In the genomic region with DNA sequence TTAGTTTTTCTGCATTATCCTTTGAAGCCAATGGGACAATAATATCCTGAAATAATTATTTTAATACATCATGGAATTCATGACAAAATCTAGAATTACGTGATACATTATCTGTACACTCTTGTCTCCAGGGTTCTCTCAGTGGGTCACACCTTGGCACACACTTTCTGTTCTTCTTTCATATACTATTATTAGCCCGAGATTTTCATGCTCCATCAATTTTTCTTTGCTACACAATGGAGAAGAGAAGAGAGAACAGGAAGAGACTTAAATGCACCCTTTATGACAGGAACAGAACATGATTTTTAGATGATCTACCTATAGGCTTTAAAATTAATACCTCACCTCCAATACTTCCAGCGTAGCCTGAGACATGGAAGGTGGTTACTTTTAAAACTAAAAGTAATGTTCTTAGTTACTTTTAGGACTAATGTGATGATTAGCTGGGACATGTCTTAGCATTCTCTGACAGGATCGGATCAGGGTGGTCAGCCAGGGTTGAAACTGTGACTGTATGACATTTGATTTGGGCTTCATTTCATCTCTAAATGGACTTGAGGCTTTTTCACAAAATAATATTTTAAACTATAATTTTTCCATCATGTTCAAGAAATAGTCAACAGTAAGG, we compare ENCODE assay signal across 12 cellular contexts.
DNase-seq lines count a peak whose midpoint lies in the region; ATAC-seq lines count a peak whose summit lies in the region.
"Had no signal": no experiment of that assay in that cellular context is flagged by ENCODE, and none has a peak within 500 bp of the region (broad histone marks: within the 10 kb centered on the region; RNA-seq: fewer than 3 reads in every experiment).

No MANE protein-coding gene starts in this region.

- no peak overlapping the region for H2AK5ac ChIP-seq in mesenchymal stem cell (ENCODE audit: low read length, severe bottlenecking)

- H3K36me3 ChIP-seq in mesenchymal stem cell (ENCODE audit: control insufficient read depth in 1 of 2, insufficient read depth in 2 of 2, low read depth in 1 of 2, low read length in 2 of 2) = no peaks in the 10 kb centered on the region
- H3K36me3 ChIP-seq: uterus had no signal

- no peak overlapping the region for H3K27ac ChIP-seq in mesenchymal stem cell (ENCODE audit: low read length, poor library complexity, severe bottlenecking)
- H3K27ac ChIP-seq: uterus had no signal

- H3K4me1 Mint-ChIP-seq in stimulated activated naive CD8-positive, alpha-beta T cell treated with anti-CD3 and anti-CD28 coated beads, Interleukin-15, amount 100 ng/mL, for 72 hours = peaks cover 7% of the 10 kb centered on the region
- peaks cover 6% of the 10 kb centered on the region for H3K4me1 Mint-ChIP-seq in activated CD4-positive, alpha-beta T cell treated with anti-CD3 and anti-CD28 coated beads for 36 hours
- H3K4me1 Mint-ChIP-seq: neural crest cell had no signal

- H2BK15ac ChIP-seq in mesenchymal stem cell (ENCODE audit: low read depth, poor library complexity, severe bottlenecking) = no peak overlapping the region

- POLR2A ChIA-PET in activated CD4-positive, alpha-beta T cell treated with anti-CD3 and anti-CD28 coated beads for 36 hours (lab: Charles Lee) = no interaction called here

- no peak overlapping the region for H3K4me2 ChIP-seq in mesenchymal stem cell (ENCODE audit: low read length, poor library complexity, severe bottlenecking)

- H3K27me3 Mint-ChIP-seq in stimulated activated naive CD8-positive, alpha-beta T cell treated with anti-CD3 and anti-CD28 coated beads, Interleukin-15, amount 100 ng/mL, for 72 hours = peaks cover 11% of the 10 kb centered on the region
- peaks cover 5% of the 10 kb centered on the region for H3K27me3 Mint-ChIP-seq in activated CD4-positive, alpha-beta T cell treated with anti-CD3 and anti-CD28 coated beads for 36 hours

- intact Hi-C loops in activated CD4-positive, alpha-beta T cell treated with anti-CD3 and anti-CD28 coated beads for 36 hours (cut with DNase I, micrococcal nuclease) = no loop called here

- no peak overlapping the region for H2AFZ ChIP-seq in mesenchymal stem cell (ENCODE audit: low read depth, low read length)

- no peaks in the 10 kb centered on the region for H3K36me3 Mint-ChIP-seq in activated CD4-positive, alpha-beta T cell treated with anti-CD3 and anti-CD28 coated beads for 36 hours (ENCODE audit: low read depth)

- H3K9ac ChIP-seq in mesenchymal stem cell (ENCODE audit: low read length) = no peak overlapping the region

- no peak overlapping the region for H3K4me3 ChIP-seq in mesenchymal stem cell (ENCODE audit: insufficient read depth in 1 of 2, low read depth in 1 of 2, low read length in 2 of 2)
- H3K4me3 ChIP-seq: uterus had no signal

- H3K4me1 ChIP-seq in mesenchymal stem cell (ENCODE audit: control insufficient read depth, insufficient read depth, low read depth, low read length) = no peaks in the 10 kb centered on the region
- H3K4me1 ChIP-seq: uterus had no signal

- H3K4me3 Mint-ChIP-seq in stimulated activated naive CD8-positive, alpha-beta T cell treated with anti-CD3 and anti-CD28 coated beads, Interleukin-15, amount 100 ng/mL, for 72 hours = no peak overlapping the region
- H3K4me3 Mint-ChIP-seq in activated CD4-positive, alpha-beta T cell treated with anti-CD3 and anti-CD28 coated beads for 36 hours = no peak overlapping the region
- H3K4me3 Mint-ChIP-seq: neural crest cell had no signal

- no peak overlapping the region for H2BK120ac ChIP-seq in mesenchymal stem cell (ENCODE audit: low read depth, low read length)

- H3K79me1 ChIP-seq in mesenchymal stem cell (replicated peaks; ENCODE audit: low read length, poor library complexity, severe bottlenecking) = no peaks in the 10 kb centered on the region

- peaks cover 0 to 7% of the 10 kb centered on the region in 2 donors for H3K9me3 Mint-ChIP-seq in stimulated activated naive CD8-positive, alpha-beta T cell treated with anti-CD3 and anti-CD28 coated beads, Interleukin-15, amount 100 ng/mL, for 72 hours
- H3K9me3 Mint-ChIP-seq in activated CD4-positive, alpha-beta T cell treated with anti-CD3 and anti-CD28 coated beads for 36 hours (ENCODE audit: low read depth) = no peaks in the 10 kb centered on the region
- H3K9me3 Mint-ChIP-seq: neural crest cell had no signal

- DNase-seq in stimulated activated naive CD8-positive, alpha-beta T cell treated with anti-CD3 and anti-CD28 coated beads, Interleukin-15, Interleukin-2, amounts not matched to agents 100 U/mL and 50 U/mL, for 24 hours = no peak
- no peak for DNase-seq in stimulated activated naive CD8-positive, alpha-beta T cell treated with anti-CD3 and anti-CD28 coated beads, Interleukin-15, amount 100 ng/mL, for 72 hours
- no peak for DNase-seq in activated CD4-positive, alpha-beta T cell treated with anti-CD3 and anti-CD28 coated beads for 36 hours
- DNase-seq in GM19240 (ENCODE audit: insufficient read length, low spot score) (no peak), putamen (ENCODE audit: low spot score) (no peak), mesenchymal stem cell (no peak)
- DNase-seq: activated CD4-positive, CD25-positive, alpha-beta regulatory T cell treated with anti-CD3 and anti-CD28 coated beads, Interleukin-2, amount 50 U/mL, for 72 hours; OCI-M1; uterus had no signal

- H3K23ac ChIP-seq in mesenchymal stem cell (ENCODE audit: low read length in 2 of 2) = no peak overlapping the region

- no peak overlapping the region for H3K14ac ChIP-seq in mesenchymal stem cell (ENCODE audit: low read length in 2 of 2)

- H2BK12ac ChIP-seq in mesenchymal stem cell (ENCODE audit: low read length in 2 of 2) = no peak overlapping the region

- CTCF ChIA-PET in activated CD4-positive, alpha-beta T cell treated with anti-CD3 and anti-CD28 coated beads for 36 hours (lab: Charles Lee) = interaction anchor here (0.6 to 1.2 kb wide), 2 partner anchors 20 to 427 kb away, joined by 3 to 5 read pairs; no protein-coding TSS in a partner anchor

- H2BK5ac ChIP-seq in mesenchymal stem cell (ENCODE audit: low read depth, low read length, poor library complexity, severe bottlenecking) = no peak overlapping the region

- H3K27ac Mint-ChIP-seq in stimulated activated naive CD8-positive, alpha-beta T cell treated with anti-CD3 and anti-CD28 coated beads, Interleukin-15, amount 100 ng/mL, for 72 hours = peak overlapping the region in 1 of 2 donors; percentile 49
- H3K27ac Mint-ChIP-seq in activated CD4-positive, alpha-beta T cell treated with anti-CD3 and anti-CD28 coated beads for 36 hours = no peak overlapping the region

- H4K8ac ChIP-seq in mesenchymal stem cell (ENCODE audit: low read length) = no peak overlapping the region

- H4K91ac ChIP-seq in mesenchymal stem cell (ENCODE audit: low read length) = no peak overlapping the region

- WGBS in mesenchymal stem cell = 96% methylated on average over 3 of the region's 4 CpGs

- no peak overlapping the region for H3K18ac ChIP-seq in mesenchymal stem cell (ENCODE audit: low read depth in 1 of 2, low read length in 2 of 2)

- no peak overlapping the region for H3K4ac ChIP-seq in mesenchymal stem cell (ENCODE audit: low read depth in 1 of 2, low read length in 2 of 2)

- no peaks in the 10 kb centered on the region for H3K9me3 ChIP-seq in mesenchymal stem cell (ENCODE audit: control insufficient read depth, low read length)
- H3K9me3 ChIP-seq: uterus had no signal

- H3K27me3 ChIP-seq in mesenchymal stem cell (ENCODE audit: control insufficient read depth in 1 of 2, insufficient read depth in 1 of 2, low read length in 2 of 2) = no peaks in the 10 kb centered on the region
- H3K27me3 ChIP-seq: uterus had no signal

- ATAC-seq in stimulated activated naive CD8-positive, alpha-beta T cell treated with anti-CD3 and anti-CD28 coated beads, Interleukin-15, Interleukin-2, amounts not matched to agents 100 U/mL and 50 U/mL, for 24 hours = peak; percentile 52
- no peak for ATAC-seq in stimulated activated naive CD8-positive, alpha-beta T cell treated with anti-CD3 and anti-CD28 coated beads, Interleukin-15, amount 100 ng/mL, for 72 hours
- peak; percentile 92 for ATAC-seq in HG02623 (IDR thresholded peaks at IDR 0.05; ENCODE audit: unreplicated experiment)
- ATAC-seq in HG03460 (IDR thresholded peaks at IDR 0.05; ENCODE audit: unreplicated experiment) = peak; percentile 93
- ATAC-seq in activated CD4-positive, alpha-beta T cell treated with anti-CD3 and anti-CD28 coated beads for 36 hours = no peak

Comparison
In these comparisons a context has a peak if more than half of its experiments do, and no peak if none do; other contexts are left out.
1. ATAC-seq: peak in stimulated activated naive CD8-positive, alpha-beta T cell treated with anti-CD3 and anti-CD28 coated beads, Interleukin-15, Interleukin-2, amounts not matched to agents 100 U/mL and 50 U/mL, for 24 hours (single experiment), HG02623 (single experiment) and HG03460 (single experiment); none in stimulated activated naive CD8-positive, alpha-beta T cell treated with anti-CD3 and anti-CD28 coated beads, Interleukin-15, amount 100 ng/mL, for 72 hours (single experiment) and activated CD4-positive, alpha-beta T cell treated with anti-CD3 and anti-CD28 coated beads for 36 hours (single experiment).